In genomic region chr1:19037659-19038058, GRCh38 we compare ENCODE assay signal across 13 cellular contexts.
A peak's percentile ranks its signal among the peaks of the same experiment; 100 is the strongest.
DNase-seq lines count a peak whose midpoint lies in the region; ATAC-seq and TF ChIP-seq lines count a peak whose summit lies in the region.
"Had no signal": no experiment of that assay in that cellular context is flagged by ENCODE, and none has a peak within 500 bp of the region (broad histone marks: within the 10 kb centered on the region; RNA-seq: fewer than 3 reads in every experiment).

No MANE protein-coding gene starts in this region.

- no peak for TF ChIP-seq RAD21 in IMR-90 (IDR thresholded peaks at IDR 0.05; ENCODE audit: low read length)

- intact Hi-C loops in IMR-90 (cut with micrococcal nuclease) (no loop called here), esophagus muscularis mucosa (cut with DNase I) (no loop called here)

- H3K4me2 ChIP-seq in IMR-90 (ENCODE audit: low read depth, low read length), result no peak overlapping the region
- H3K4me2 ChIP-seq: BLaER1 treated with 17β-estradiol and CSF1 and Interleukin-3, amounts not matched to agents 10 nM and 100 nM had no signal

- H2BK15ac ChIP-seq in IMR-90 (ENCODE audit: low read depth, low read length), result no peak overlapping the region

- no peak overlapping the region for H2AK9ac ChIP-seq in IMR-90 (replicated peaks; ENCODE audit: low read depth, low read length, poor library complexity)

- no peak overlapping the region for H2BK120ac ChIP-seq in IMR-90 (ENCODE audit: low read depth, low read length)

- no peak overlapping the region for H2BK20ac ChIP-seq in IMR-90 (ENCODE audit: low read depth, low read length)

- H3K36me3 ChIP-seq in IMR-90 (ENCODE audit: control insufficient read depth, insufficient read depth, low read length) (no peaks in the 10 kb centered on the region), suprapubic skin (no peaks in the 10 kb centered on the region), esophagus muscularis mucosa (no peaks in the 10 kb centered on the region)
- H3K36me3 ChIP-seq: BLaER1 treated with 17β-estradiol and CSF1 and Interleukin-3, amounts not matched to agents 10 nM and 100 nM had no signal

- H3K23ac ChIP-seq in IMR-90 (ENCODE audit: low read depth, low read length), result no peak overlapping the region

- no peak overlapping the region for H4K91ac ChIP-seq in IMR-90 (ENCODE audit: insufficient read depth, low read depth, low read length)

- H3K4ac ChIP-seq in IMR-90 (ENCODE audit: low read depth, low read length), result no peak overlapping the region

- no peak overlapping the region for H2AK5ac ChIP-seq in IMR-90 (ENCODE audit: low read depth, low read length)

- H3K9me3 ChIP-seq in IMR-90 (ENCODE audit: control insufficient read depth, insufficient read depth, low read length) (no peaks in the 10 kb centered on the region), suprapubic skin (no peaks in the 10 kb centered on the region), esophagus muscularis mucosa (no peaks in the 10 kb centered on the region)
- H3K9me3 ChIP-seq: BLaER1 treated with 17β-estradiol and CSF1 and Interleukin-3, amounts not matched to agents 10 nM and 100 nM had no signal

- no peak for ATAC-seq in IMR-90 (ENCODE audit: low read depth)
- no peak for ATAC-seq in HG02610 (IDR thresholded peaks at IDR 0.05; ENCODE audit: unreplicated experiment)
- ATAC-seq: GM12878 had no signal

- H3K14ac ChIP-seq in IMR-90 (replicated peaks; ENCODE audit: low read depth, low read length), result no peak overlapping the region

- peaks cover 2% of the 10 kb centered on the region; the same call in 1 of the 2 replicates for H3K4me1 ChIP-seq in IMR-90 (ENCODE audit: control insufficient read depth, insufficient read depth, low read length)
- peaks cover 38% of the 10 kb centered on the region for H3K4me1 ChIP-seq in suprapubic skin
- peaks cover 0 to 17% (median 11%) of the 10 kb centered on the region in 4 donors for H3K4me1 ChIP-seq in esophagus muscularis mucosa

- POLR2A ChIA-PET in IMR-90 (lab: Charles Lee; ENCODE audit: unreplicated experiment), result no interaction called here

- no TSS peak for BruUV-seq in IMR-90 (replicated peaks; lab: Mats Ljungman, UMichigan)

- TF ChIP-seq CTCF in IMR-90 (conservative IDR thresholded peaks at IDR 0.05; ENCODE audit: low read depth, low read length), result no peak
- no peak for TF ChIP-seq CTCF in suprapubic skin (IDR thresholded peaks at IDR 0.05)
- no peak for TF ChIP-seq CTCF in esophagus muscularis mucosa (IDR thresholded peaks at IDR 0.05)
- TF ChIP-seq CTCF in coronary artery (IDR thresholded peaks at IDR 0.05), result no peak

- no peak overlapping the region for H4K8ac ChIP-seq in IMR-90 (ENCODE audit: low read depth in 2 of 2, low read length in 2 of 2)

- TF ChIP-seq POLR2A in IMR-90 (IDR thresholded peaks at IDR 0.05; ENCODE audit: low read depth, low read length) (no peak), suprapubic skin (IDR thresholded peaks at IDR 0.05) (no peak), esophagus muscularis mucosa (IDR thresholded peaks at IDR 0.05; ENCODE audit: low read depth) (no peak)

- TF ChIP-seq EP300 in suprapubic skin (IDR thresholded peaks at IDR 0.05) (no peak), esophagus muscularis mucosa (IDR thresholded peaks at IDR 0.05) (no peak)

- no peak overlapping the region for H3K56ac ChIP-seq in IMR-90 (ENCODE audit: extremely low read depth, insufficient read depth, low read length)

- H3K79me1 ChIP-seq in IMR-90 (ENCODE audit: low read depth in 1 of 2, low read length in 2 of 2), result no peaks in the 10 kb centered on the region

- peak; percentile 44 for DNase-seq in activated effector memory CD4-positive, alpha-beta T cell treated with anti-CD3 and anti-CD28 coated beads, Interleukin-2, amount 50 U/mL, for 16 hours
- no peak for DNase-seq in activated effector memory CD4-positive, alpha-beta T cell treated with Interleukin-2 at 50 U/mL for 16 hours
- DNase-seq in IMR-90 (no peak), iPS-NIHi7 (ENCODE audit: extremely low spot score) (peak; percentile 2), suprapubic skin (ENCODE audit: low spot score in 2 of 2) (peak in 1 of 2 donors; percentile 55), esophagus muscularis mucosa (ENCODE audit: extremely low spot score) (no peak), coronary artery (ENCODE audit: low spot score) (no peak)
- DNase-seq: 8988T; CD4-positive, CD25-positive, alpha-beta regulatory T cell; DMS 273 treated with DMSO at 0.1 percent for 48 hours had no signal

- no peak overlapping the region for H2BK5ac ChIP-seq in IMR-90 (ENCODE audit: low read depth, low read length, poor library complexity, severe bottlenecking)

- no peak overlapping the region for H3K18ac ChIP-seq in IMR-90 (ENCODE audit: low read depth, low read length)

- H3K9ac ChIP-seq in IMR-90 (ENCODE audit: low read depth, low read length), result no peak overlapping the region
- H3K9ac ChIP-seq: BLaER1 treated with 17β-estradiol and CSF1 and Interleukin-3, amounts not matched to agents 10 nM and 100 nM had no signal

- H4K20me1 ChIP-seq in IMR-90 (ENCODE audit: insufficient read depth, low read length), result no peaks in the 10 kb centered on the region
- H4K20me1 ChIP-seq: BLaER1 treated with 17β-estradiol and CSF1 and Interleukin-3, amounts not matched to agents 10 nM and 100 nM had no signal

- no CpG with 5 or more reads among the region's 4 CpGs for WGBS in IMR-90 (ENCODE audit: extremely low coverage in 2 of 2, insufficient read length in 1 of 2), 2 experiments
- 50% methylated on average over 2 of the region's 4 CpGs for WGBS in suprapubic skin
- 89% methylated on average over 4 of the region's 4 CpGs for WGBS in esophagus muscularis mucosa

- H3K27ac ChIP-seq in IMR-90 (ENCODE audit: insufficient read depth, low read length) (no peak overlapping the region), suprapubic skin (peak overlapping the region; percentile 49), esophagus muscularis mucosa (replicated peaks in 1 of 4) (no peak overlapping the region), coronary artery (no peak overlapping the region)
- H3K27ac ChIP-seq: BLaER1 treated with 17β-estradiol and CSF1 and Interleukin-3, amounts not matched to agents 10 nM and 100 nM had no signal

- dilution Hi-C loops in IMR-90 (cut with HindIII; ENCODE audit: low sequenced_read_pairs, unreplicated experiment), result no loop called here

- H3K4me3 ChIP-seq in IMR-90 (ENCODE audit: insufficient read depth, low read depth, low read length) (no peak overlapping the region), suprapubic skin (no peak overlapping the region), esophagus muscularis mucosa (no peak overlapping the region), coronary artery (no peak overlapping the region)
- H3K4me3 ChIP-seq: BLaER1 treated with 17β-estradiol and CSF1 and Interleukin-3, amounts not matched to agents 10 nM and 100 nM; GM12878 had no signal

- H4K5ac ChIP-seq in IMR-90 (ENCODE audit: low read depth, low read length), result no peak overlapping the region

- in situ Hi-C loops in IMR-90 (cut with MboI; ENCODE audit: low sequenced_read_pairs), result no loop called here

- peak overlapping the region; percentile 8 for H2AFZ ChIP-seq in IMR-90 (replicated peaks; ENCODE audit: low read length, poor library complexity)

- CTCF ChIA-PET in IMR-90 (lab: Yijun Ruan, JAX), result no interaction called here

- H3K27me3 ChIP-seq in IMR-90 (ENCODE audit: control insufficient read depth, insufficient read depth, low read length) (peaks cover 46% of the 10 kb centered on the region), suprapubic skin (peaks cover 17% of the 10 kb centered on the region), esophagus muscularis mucosa (peaks cover 0 to 21% (median 0%) of the 10 kb centered on the region in 4 donors)
- H3K27me3 ChIP-seq: BLaER1 treated with 17β-estradiol and CSF1 and Interleukin-3, amounts not matched to agents 10 nM and 100 nM had no signal

- H3K9me1 ChIP-seq in IMR-90 (ENCODE audit: insufficient read depth, low read length), result peaks cover 5% of the 10 kb centered on the region

TF ChIP-seq in IMR-90, 13 proteins besides CTCF, POLR2A, EP300 and RAD21:
- no peak for TF ChIP-seq MXI1 (IDR thresholded peaks at IDR 0.05; ENCODE audit: borderline replicate concordance, low read depth, low read length)
- no peak for TF ChIP-seq USF2 (IDR thresholded peaks at IDR 0.05; ENCODE audit: low read depth, low read length)
- no peak for TF ChIP-seq ELK1 (IDR thresholded peaks at IDR 0.05; ENCODE audit: borderline replicate concordance, low read depth, low read length)
- TF ChIP-seq MAZ (IDR thresholded peaks at IDR 0.05; ENCODE audit: borderline replicate concordance, low read depth, low read length), result no peak
- TF ChIP-seq BHLHE40 (IDR thresholded peaks at IDR 0.05; ENCODE audit: low read depth, low read length), result no peak
- TF ChIP-seq MAFK (IDR thresholded peaks at IDR 0.05; ENCODE audit: low read depth, low read length), result no peak
- TF ChIP-seq FOS (IDR thresholded peaks at IDR 0.05; ENCODE audit: low read depth, low read length), result no peak
- TF ChIP-seq NFE2L2 (IDR thresholded peaks at IDR 0.05; ENCODE audit: low read depth, low read length), result no peak
- TF ChIP-seq CHD1 (IDR thresholded peaks at IDR 0.05; ENCODE audit: low read depth, low read length), result no peak
- no peak for TF ChIP-seq RFX5 (IDR thresholded peaks at IDR 0.05; ENCODE audit: low read depth, low read length)
- no peak for TF ChIP-seq RCOR1 (IDR thresholded peaks at IDR 0.05; ENCODE audit: insufficient replicate concordance, low read length)
- TF ChIP-seq SMC3 (IDR thresholded peaks at IDR 0.05; ENCODE audit: low read depth, low read length), result no peak
- TF ChIP-seq CEBPB (IDR thresholded peaks at IDR 0.05; ENCODE audit: low read depth, low read length), result no peak

Comparison
In these comparisons a context has a peak if more than half of its experiments do, and no peak if none do; other contexts are left out.
1. DNase-seq: peak in activated effector memory CD4-positive, alpha-beta T cell treated with anti-CD3 and anti-CD28 coated beads, Interleukin-2, amount 50 U/mL, for 16 hours (single experiment) and iPS-NIHi7 (single experiment); none in activated effector memory CD4-positive, alpha-beta T cell treated with Interleukin-2 at 50 U/mL for 16 hours (single experiment), IMR-90 (single experiment), esophagus muscularis mucosa (single experiment) and coronary artery (single experiment).